Comparison of ENCODE assay signal across 19 cellular contexts in genomic region chr17:75118307-75118706, GRCh38. TPM values are rescaled to one million over a fixed set of nuclear protein-coding genes. Genes with fewer than 3 reads are reported as not detected.
A peak's percentile ranks its signal among the peaks of the same experiment; 100 is the strongest.
DNase-seq lines count a peak whose midpoint lies in the region; ATAC-seq and TF ChIP-seq lines count a peak whose summit lies in the region.
"Had no signal": no experiment of that assay in that cellular context is flagged by ENCODE, and none has a peak within 500 bp of the region (broad histone marks: within the 10 kb centered on the region; RNA-seq: fewer than 3 reads in every experiment).

No MANE protein-coding gene starts in this region.

- H3K4me1 Mint-ChIP-seq in WTC11 (peaks cover 10% of the 10 kb centered on the region), endothelial cell (ENCODE audit: unreplicated experiment) (peaks cover 52% of the 10 kb centered on the region)

- H3K9me3 ChIP-seq in right cardiac atrium (ENCODE audit: control insufficient read depth, low read length): no peaks in the 10 kb centered on the region
- no peaks in the 10 kb centered on the region for H3K9me3 ChIP-seq in transverse colon
- no peaks in the 10 kb centered on the region for H3K9me3 ChIP-seq in psoas muscle

- 88% methylated on average over 14 of the region's 14 CpGs for WGBS in right cardiac atrium
- 93% methylated on average over 14 of the region's 14 CpGs; no CpG with 5 or more reads in 1 of the 2 donors for WGBS in transverse colon (ENCODE audit: low coverage in 1 of 2), 2 donors
- WGBS in psoas muscle, 3 donors: 88 to 92% (median 92%) methylated on average over 14 of the region's 14 CpGs

- DNase-seq in right cardiac atrium: peak in 2 of 3 donors; percentile 47 to 52
- DNase-seq in cardiac septum (ENCODE audit: low spot score): no peak
- no peak for DNase-seq in WTC11 (ENCODE audit: low spot score)
- no peak for DNase-seq in endothelial cell (ENCODE audit: low spot score)
- DNase-seq in transverse colon: no peak
- DNase-seq in psoas muscle: no peak
- DNase-seq in brain microvascular endothelial cell: no peak
- DNase-seq in DMS 273 treated with DMSO at 0.1 percent for 48 hours (lab: John Stamatoyannopoulos, UW): no peak
- DNase-seq: HFFc6, KG1, NCI-H1436, NCI-H2029, NCI-H2171 treated with DMSO at 0.1 percent for 48 hours, NCI-H446 treated with DMSO at 0.1 percent for 48 hours, PC-3 had no signal

- no peak overlapping the region for H3K4me3 ChIP-seq in right cardiac atrium (ENCODE audit: low read length)
- H3K4me3 ChIP-seq in transverse colon: no peak overlapping the region
- H3K4me3 ChIP-seq in psoas muscle: no peak overlapping the region
- H3K4me3 ChIP-seq in brain microvascular endothelial cell (ENCODE audit: low read depth, low read length): no peak overlapping the region

- no peak for ATAC-seq in right cardiac atrium
- ATAC-seq in WTC11: no peak
- no peak for ATAC-seq in psoas muscle
- ATAC-seq: HepG2, PC-3 had no signal

- intact Hi-C loops in right cardiac atrium (cut with DNase I) (loop anchor here (10.0 kb wide), 4 partner anchors 54 to 86 kb away; partner anchors contain the start of gene NUP85 (in 2 of the 4)), cardiac septum (cut with DNase I) (loop anchor here (5.0 kb wide), 1 partner anchor 54 kb away; no protein-coding TSS in a partner anchor), transverse colon (cut with DNase I; ENCODE audit: low total_unique reads) (loop anchor here (10.0 kb wide), 1 partner anchor 286 kb away; the partner anchor contains the start of gene GRB2), psoas muscle (cut with DNase I) (no loop called here)

- TF ChIP-seq POLR2A in transverse colon (IDR thresholded peaks at IDR 0.05): no peak

- H3K4me3 Mint-ChIP-seq in WTC11 (no peak overlapping the region), endothelial cell (ENCODE audit: unreplicated experiment) (no peak overlapping the region)
- H3K4me3 Mint-ChIP-seq: HFFc6 had no signal

- CTCF ChIA-PET in WTC11 (lab: Charles Lee): interaction anchor here (0.7 to 1.9 kb wide), 4 partner anchors 9 to 122 kb away, joined by 3 to 7 read pairs (median 3); partner anchors contain the start of gene NT5C

- in situ Hi-C loops in transverse colon (cut with MboI; ENCODE audit: low pct_ligation_motif_present in 1 of 4, low pct_unique_long_range_greater_than_20kb in 1 of 4, low sequenced_read_pairs in 3 of 4): loop anchor here (10.0 kb wide), 2 partner anchors 56 to 86 kb away; partner anchors contain the start of gene NUP85 (in 1 of the 4)
- in situ Hi-C loops in brain microvascular endothelial cell (cut with HindIII; ENCODE audit: low pct_ligation_motif_present, low sequenced_read_pairs): no loop called here

- H3K4me1 ChIP-seq in right cardiac atrium (ENCODE audit: control insufficient read depth, insufficient read depth, low read length): peaks cover 2% of the 10 kb centered on the region
- peaks cover 11 to 70% (median 31%) of the 10 kb centered on the region in 4 donors for H3K4me1 ChIP-seq in transverse colon
- H3K4me1 ChIP-seq in psoas muscle: peaks cover 4% of the 10 kb centered on the region

- H3K27me3 ChIP-seq in right cardiac atrium (ENCODE audit: control insufficient read depth, insufficient read depth) (no peaks in the 10 kb centered on the region), transverse colon (no peaks in the 10 kb centered on the region), psoas muscle (ENCODE audit: insufficient read depth in 3 of 3, low read length in 2 of 3) (no peaks in the 10 kb centered on the region), brain microvascular endothelial cell (replicated peaks) (no peaks in the 10 kb centered on the region)

- POLR2A ChIA-PET in WTC11 (lab: Charles Lee): interaction anchor here (0.6 kb wide), 1 partner anchor 29 kb away, joined by 5 read pairs; no protein-coding TSS in a partner anchor

- H3K36me3 ChIP-seq in transverse colon: no peaks in the 10 kb centered on the region
- H3K36me3 ChIP-seq in psoas muscle (ENCODE audit: insufficient read depth in 1 of 2, low read depth in 1 of 2): peaks cover 0 to 11% of the 10 kb centered on the region in 2 donors
- peaks cover 2% of the 10 kb centered on the region for H3K36me3 ChIP-seq in brain microvascular endothelial cell (replicated peaks)

- no peak for TF ChIP-seq EP300 in transverse colon (IDR thresholded peaks at IDR 0.05; ENCODE audit: low read depth)

- H3K27ac Mint-ChIP-seq in WTC11 (peak overlapping the region; percentile 63; the same call in 1 of the 2 replicates), endothelial cell (ENCODE audit: unreplicated experiment) (peak overlapping the region; percentile 78)
- H3K27ac Mint-ChIP-seq: HFFc6 had no signal

- H3K27ac ChIP-seq in right cardiac atrium (ENCODE audit: low read length) (no peak overlapping the region), transverse colon (peak overlapping the region; percentile 85 to 89 (median 86)), psoas muscle (no peak overlapping the region), brain microvascular endothelial cell (no peak overlapping the region)
- H3K27ac ChIP-seq: C4-2B had no signal

- H3K36me3 Mint-ChIP-seq in WTC11: peaks cover 11% of the 10 kb centered on the region; the same call in 1 of the 2 replicates
- H3K36me3 Mint-ChIP-seq in endothelial cell (ENCODE audit: low read depth, unreplicated experiment): peaks cover 35% of the 10 kb centered on the region

- TF ChIP-seq CTCF in WTC11 (IDR thresholded peaks at IDR 0.05): no peak
- TF ChIP-seq CTCF in endothelial cell (IDR thresholded peaks at IDR 0.05; ENCODE audit: unreplicated experiment): no peak
- TF ChIP-seq CTCF in transverse colon (IDR thresholded peaks at IDR 0.05): no peak
- no peak for TF ChIP-seq CTCF in psoas muscle (IDR thresholded peaks at IDR 0.05)
- TF ChIP-seq CTCF in brain microvascular endothelial cell (IDR thresholded peaks at IDR 0.05; ENCODE audit: low read depth, low read length, missing control alignments): no peak

- H3K27me3 Mint-ChIP-seq in WTC11 (ENCODE audit: low read depth) (no peaks in the 10 kb centered on the region), endothelial cell (ENCODE audit: unreplicated experiment) (peaks cover 1% of the 10 kb centered on the region)

- no peaks in the 10 kb centered on the region for H3K9me3 Mint-ChIP-seq in WTC11
- H3K9me3 Mint-ChIP-seq in endothelial cell (ENCODE audit: unreplicated experiment): no peaks in the 10 kb centered on the region
- H3K9me3 Mint-ChIP-seq: HFFc6 had no signal

TF ChIP-seq in WTC11, 78 proteins besides CTCF, POLR2A, EP300 and RAD21 (continues in another document):
- TF ChIP-seq JUN (CRISPR knock-in tag; IDR thresholded peaks at IDR 0.05) (no peak), NFATC4 (CRISPR knock-in tag; IDR thresholded peaks at IDR 0.05) (no peak), ATF6 (CRISPR knock-in tag; IDR thresholded peaks at IDR 0.05) (no peak)
- TF ChIP-seq, protein P1, sequence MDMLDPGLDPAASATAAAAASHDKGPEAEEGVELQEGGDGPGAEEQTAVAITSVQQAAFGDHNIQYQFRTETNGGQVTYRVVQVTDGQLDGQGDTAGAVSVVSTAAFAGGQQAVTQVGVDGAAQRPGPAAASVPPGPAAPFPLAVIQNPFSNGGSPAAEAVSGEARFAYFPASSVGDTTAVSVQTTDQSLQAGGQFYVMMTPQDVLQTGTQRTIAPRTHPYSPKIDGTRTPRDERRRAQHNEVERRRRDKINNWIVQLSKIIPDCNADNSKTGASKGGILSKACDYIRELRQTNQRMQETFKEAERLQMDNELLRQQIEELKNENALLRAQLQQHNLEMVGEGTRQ (CRISPR knock-in tag; IDR thresholded peaks at IDR 0.05): no peak

RNA-seq across cellular contexts. Expression of gene ARMC7, which starts 8.5 kb away (rescaled TPM):
- 10 to 100 TPM in 1 of 4 donors, 1 to 10 TPM in 3; 9.4 to 10.9 (median 9.6) TPM for total RNA-seq in right cardiac atrium
- polyA plus RNA-seq in right cardiac atrium: 7.7 TPM
- 8.0 TPM for total RNA-seq in cardiac septum
- 13.2 to 15.9 TPM (median 14.8 TPM) in 3 replicates for total RNA-seq in WTC11 (2021)
- 43.4 TPM for total RNA-seq in endothelial cell (ENCODE audit: unreplicated experiment)
- total RNA-seq in transverse colon: 10 to 100 TPM in 3 of 4 donors, 1 to 10 TPM in 1; 8.2 to 41.1 (median 21.4) TPM
- 1 to 10 TPM; 2.7 to 7.0 (median 3.6) TPM for total RNA-seq in psoas muscle
- 1 to 10 TPM; 3.3 to 6.4 (median 4.9) TPM for polyA plus RNA-seq in psoas muscle

RNA-seq across cellular contexts. Expression of gene NT5C, which starts 13.2 kb away (rescaled TPM):
- total RNA-seq in right cardiac atrium (10 to 100 TPM; 29.1 to 35.9 (median 33.3) TPM), cardiac septum (27.7 TPM), WTC11 (2021) (91.0 to 102 TPM (median 96.9 TPM) in 3 replicates), endothelial cell (ENCODE audit: unreplicated experiment) (13.5 TPM), transverse colon (100 to 1,000 TPM; 162 to 247 (median 208) TPM), psoas muscle (10 to 100 TPM; 16.4 to 44.2 (median 29.4) TPM)
- polyA plus RNA-seq in right cardiac atrium (37.5 TPM), psoas muscle (10 to 100 TPM; 19.7 to 84.0 (median 56.3) TPM)

RNA-seq across cellular contexts. Expression of gene SLC16A5, which starts 30.6 kb away (rescaled TPM):
- total RNA-seq in right cardiac atrium (10 to 100 TPM; 12.7 to 21.6 (median 18.5) TPM), cardiac septum (22.7 TPM), WTC11 (2021) (32.4 to 33.5 TPM (median 33.1 TPM) in 3 replicates), endothelial cell (ENCODE audit: unreplicated experiment) (50.9 TPM), transverse colon (10 to 100 TPM; 65.9 to 94.6 (median 79.5) TPM), psoas muscle (10 to 100 TPM in 1 of 4 donors, 1 to 10 TPM in 3; 5.6 to 10.7 (median 8.1) TPM)
- polyA plus RNA-seq in right cardiac atrium (12.7 TPM), psoas muscle (1 to 10 TPM; 1.2 to 4.5 (median 3.8) TPM)
- total RNA-seq: A172, H4 had no signal

RNA-seq across cellular contexts. Expression of gene JPT1, which starts 36.0 kb away (rescaled TPM):
- total RNA-seq in right cardiac atrium (10 to 100 TPM; 11.7 to 22.3 (median 17.9) TPM), cardiac septum (15.2 TPM), WTC11 (2021) (289 to 341 TPM (median 300 TPM) in 3 replicates), endothelial cell (ENCODE audit: unreplicated experiment) (115 TPM), transverse colon (100 to 1,000 TPM in 3 of 4 donors, 10 to 100 TPM in 1; 61.7 to 293 (median 219) TPM), psoas muscle (100 to 1,000 TPM in 2 of 4 donors, 10 to 100 TPM in 2; 50.1 to 232 (median 85.0) TPM)
- polyA plus RNA-seq in right cardiac atrium (40.5 TPM), psoas muscle (100 to 1,000 TPM in 1 of 3 donors, 10 to 100 TPM in 2; 79.2 to 164 (median 92.6) TPM)

Comparison
In these comparisons a context has a peak if more than half of its experiments do, and no peak if none do; other contexts are left out.
1. DNase-seq: peak in right cardiac atrium (2 of 3); none in cardiac septum (single experiment), WTC11 (single experiment), endothelial cell (single experiment), transverse colon (single experiment), psoas muscle (0 of 2), brain microvascular endothelial cell (single experiment) and DMS 273 treated with DMSO at 0.1 percent for 48 hours (single experiment).
2. H3K27ac ChIP-seq: peak in transverse colon (4 of 4); none in right cardiac atrium (single experiment), psoas muscle (single experiment) and brain microvascular endothelial cell (single experiment).
3. intact Hi-C loops: an anchor here in right cardiac atrium (10.0 kb wide), cardiac septum (5.0 kb wide) and transverse colon (10.0 kb wide); none called in psoas muscle.